ENCODE assay signal across 9 cellular contexts in the genomic region with DNA sequence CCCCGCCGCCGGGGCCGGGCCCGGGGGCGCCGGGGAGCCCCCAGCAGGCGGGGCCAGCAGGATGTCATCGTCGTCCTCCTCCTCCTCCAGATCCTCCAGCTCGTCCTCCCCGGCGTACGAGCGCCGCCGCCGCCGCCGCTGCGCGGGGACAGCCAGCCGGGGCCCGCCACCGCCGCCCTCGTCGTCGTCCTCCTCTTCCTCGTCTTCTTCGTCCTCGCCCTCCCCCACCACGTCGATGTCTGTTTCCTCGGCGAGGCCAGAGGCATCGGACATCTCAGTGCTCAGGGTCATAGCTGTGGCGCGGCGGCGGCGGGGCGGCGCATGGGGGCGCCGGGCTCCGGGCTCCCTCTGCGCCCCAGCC. TPM values are rescaled to one million over a fixed set of nuclear protein-coding genes. Genes with fewer than 3 reads are reported as not detected.
DNase-seq lines count a peak whose midpoint lies in the region; ATAC-seq, FAIRE-seq and TF ChIP-seq lines count a peak whose summit lies in the region.
"Had no signal": no experiment of that assay in that cellular context is flagged by ENCODE, and none has a peak within 500 bp of the region (broad histone marks: within the 10 kb centered on the region; RNA-seq: fewer than 3 reads in every experiment).

No MANE protein-coding gene starts in this region.

- peaks cover 0 to 8% of the 10 kb centered on the region in 2 donors for H3K9me3 ChIP-seq in lung (ENCODE audit: control insufficient read depth in 2 of 2, insufficient read depth in 1 of 2, low read length in 1 of 2)

- peak overlapping the region; percentile 43 for H3K4me3 ChIP-seq in lung

- peaks cover 84% of the 10 kb centered on the region for H3K27me3 Mint-ChIP-seq in activated naive CD8-positive, alpha-beta T cell treated with anti-CD3 and anti-CD28 coated beads, Interleukin-2, amount 10 ng/mL, durations not matched to agents 7 days and 5 days

- H3K9me3 Mint-ChIP-seq in activated naive CD8-positive, alpha-beta T cell treated with anti-CD3 and anti-CD28 coated beads, Interleukin-2, amount 10 ng/mL, durations not matched to agents 7 days and 5 days, result no peaks in the 10 kb centered on the region

- peak; percentile 17 for ATAC-seq in activated naive CD8-positive, alpha-beta T cell treated with anti-CD3 and anti-CD28 coated beads, Interleukin-2, amount 10 ng/mL, durations not matched to agents 7 days and 5 days (ENCODE audit: low read depth)
- ATAC-seq in lung (ENCODE audit: insufficient read depth, low FRiP score), result no peak
- ATAC-seq in HG02870 (IDR thresholded peaks at IDR 0.05; ENCODE audit: unreplicated experiment), result no peak

- peaks cover 14% of the 10 kb centered on the region for H3K4me1 Mint-ChIP-seq in activated naive CD8-positive, alpha-beta T cell treated with anti-CD3 and anti-CD28 coated beads, Interleukin-2, amount 10 ng/mL, durations not matched to agents 7 days and 5 days

- peak overlapping the region; percentile 68 for H3K27ac Mint-ChIP-seq in activated naive CD8-positive, alpha-beta T cell treated with anti-CD3 and anti-CD28 coated beads, Interleukin-2, amount 10 ng/mL, durations not matched to agents 7 days and 5 days

- H3K36me3 ChIP-seq in lung (ENCODE audit: control insufficient read depth in 2 of 2, insufficient read depth in 2 of 2, low read length in 2 of 2), result no peaks in the 10 kb centered on the region

- POLR2A ChIA-PET in activated naive CD8-positive, alpha-beta T cell treated with anti-CD3 and anti-CD28 coated beads, Interleukin-2, amount 10 ng/mL, durations not matched to agents 7 days and 5 days (lab: Charles Lee), result interaction anchor here (0.6 kb wide), 1 partner anchor 245 kb away, joined by 4 read pairs; no protein-coding TSS in a partner anchor

- peak overlapping the region; percentile 76 for H3K4me3 Mint-ChIP-seq in activated naive CD8-positive, alpha-beta T cell treated with anti-CD3 and anti-CD28 coated beads, Interleukin-2, amount 10 ng/mL, durations not matched to agents 7 days and 5 days

- peaks cover 10% of the 10 kb centered on the region for H3K27me3 ChIP-seq in lung (ENCODE audit: control insufficient read depth, insufficient read depth)

- peaks cover 4 to 17% of the 10 kb centered on the region in 2 donors for H3K4me1 ChIP-seq in lung (ENCODE audit: control insufficient read depth in 2 of 2, insufficient read depth in 2 of 2, low read length in 2 of 2)

- TF ChIP-seq CTCF in lung (IDR thresholded peaks at IDR 0.05; ENCODE audit: control extremely low read depth, extremely low read depth), result no peak

- peaks cover 3% of the 10 kb centered on the region for H3K36me3 Mint-ChIP-seq in activated naive CD8-positive, alpha-beta T cell treated with anti-CD3 and anti-CD28 coated beads, Interleukin-2, amount 10 ng/mL, durations not matched to agents 7 days and 5 days

- peak; percentile 23 for FAIRE-seq in HTR-8/SVneo (lab: Jason Lieb, UNC)

- 3 to 8% methylated on average over 5 to 48 of the region's 48 CpGs for WGBS in lung, 2 donors

- DNase-seq in NCI-H146 (lab: John Stamatoyannopoulos, UW), result peak; percentile 73
- no peak for DNase-seq in NCI-H146 treated with DMSO at 0.1 percent for 48 hours (lab: John Stamatoyannopoulos, UW; ENCODE audit: unreplicated experiment)
- DNase-seq in HTR-8/SVneo (ENCODE audit: insufficient read length, low spot score), result no peak
- DNase-seq in activated naive CD8-positive, alpha-beta T cell treated with anti-CD3 and anti-CD28 coated beads, Interleukin-2, amount 10 ng/mL, durations not matched to agents 7 days and 5 days, result peak; percentile 54
- no peak for DNase-seq in lung (ENCODE audit: low spot score)
- no peak for DNase-seq in iPS-NIHi11 (ENCODE audit: low spot score)
- no peak for DNase-seq in NCI-H1092 treated with DMSO at 0.1 percent for 48 hours (lab: John Stamatoyannopoulos, UW)
- DNase-seq: DND-41 had no signal

- H3K27ac ChIP-seq in lung (ENCODE audit: low read depth in 1 of 2, low read length in 1 of 2), result no peak overlapping the region

RNA-seq across cellular contexts. Expression of a gene that starts 0.5 kb away (rescaled TPM):
- total RNA-seq in activated naive CD8-positive, alpha-beta T cell treated with anti-CD3 and anti-CD28 coated beads, Interleukin-2, amount 10 ng/mL, durations not matched to agents 7 days and 5 days, result under 1 TPM in 1 of 2 experiments, not detected in 1; 0.14 TPM
- under 1 TPM; 0.37 to 0.46 TPM for total RNA-seq in lung
- polyA plus RNA-seq in lung, result under 1 TPM; 0.20 to 0.22 TPM

RNA-seq across cellular contexts. Expression of a gene that starts 50.2 kb away (rescaled TPM):
- 100 to 1,000 TPM; 658 to 664 TPM for total RNA-seq in activated naive CD8-positive, alpha-beta T cell treated with anti-CD3 and anti-CD28 coated beads, Interleukin-2, amount 10 ng/mL, durations not matched to agents 7 days and 5 days
- 100 to 1,000 TPM; 370 to 527 TPM for total RNA-seq in lung
- polyA plus RNA-seq in lung, result 100 to 1,000 TPM; 504 to 645 TPM

Comparison
In these comparisons a context has a peak if more than half of its experiments do, and no peak if none do; other contexts are left out.
1. DNase-seq: peak in NCI-H146 (single experiment) and activated naive CD8-positive, alpha-beta T cell treated with anti-CD3 and anti-CD28 coated beads, Interleukin-2, amount 10 ng/mL, durations not matched to agents 7 days and 5 days (single experiment); none in NCI-H146 treated with DMSO at 0.1 percent for 48 hours (single experiment), HTR-8/SVneo (single experiment), lung (single experiment), iPS-NIHi11 (single experiment) and NCI-H1092 treated with DMSO at 0.1 percent for 48 hours (single experiment).